Comparison of ENCODE assay signal across 1 cellular context in the genomic region with DNA sequence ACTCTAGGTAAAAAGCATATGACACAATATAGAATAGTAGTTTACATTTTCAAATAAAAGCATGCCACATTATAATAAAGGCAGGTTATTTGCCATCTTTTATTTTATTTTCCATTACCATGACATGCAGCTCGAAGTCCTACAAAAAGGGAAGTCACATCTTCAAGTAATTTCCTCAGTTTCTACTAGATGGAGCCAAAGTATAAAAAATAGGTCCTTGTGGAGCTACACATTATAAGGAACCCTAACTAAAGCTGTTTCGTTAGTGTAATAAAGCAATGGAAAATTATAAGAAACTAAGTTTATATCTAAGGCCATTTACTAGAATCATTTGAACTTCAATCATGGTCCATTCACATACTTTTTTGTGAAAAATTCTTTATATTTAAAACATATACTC.
TF ChIP-seq lines count a peak whose summit lies in the region.

No MANE protein-coding gene starts in this region.

TF ChIP-seq in GM23338, 12 proteins besides CTCF, POLR2A, EP300 and RAD21 (continued from another document):
- TF ChIP-seq, protein P1, sequence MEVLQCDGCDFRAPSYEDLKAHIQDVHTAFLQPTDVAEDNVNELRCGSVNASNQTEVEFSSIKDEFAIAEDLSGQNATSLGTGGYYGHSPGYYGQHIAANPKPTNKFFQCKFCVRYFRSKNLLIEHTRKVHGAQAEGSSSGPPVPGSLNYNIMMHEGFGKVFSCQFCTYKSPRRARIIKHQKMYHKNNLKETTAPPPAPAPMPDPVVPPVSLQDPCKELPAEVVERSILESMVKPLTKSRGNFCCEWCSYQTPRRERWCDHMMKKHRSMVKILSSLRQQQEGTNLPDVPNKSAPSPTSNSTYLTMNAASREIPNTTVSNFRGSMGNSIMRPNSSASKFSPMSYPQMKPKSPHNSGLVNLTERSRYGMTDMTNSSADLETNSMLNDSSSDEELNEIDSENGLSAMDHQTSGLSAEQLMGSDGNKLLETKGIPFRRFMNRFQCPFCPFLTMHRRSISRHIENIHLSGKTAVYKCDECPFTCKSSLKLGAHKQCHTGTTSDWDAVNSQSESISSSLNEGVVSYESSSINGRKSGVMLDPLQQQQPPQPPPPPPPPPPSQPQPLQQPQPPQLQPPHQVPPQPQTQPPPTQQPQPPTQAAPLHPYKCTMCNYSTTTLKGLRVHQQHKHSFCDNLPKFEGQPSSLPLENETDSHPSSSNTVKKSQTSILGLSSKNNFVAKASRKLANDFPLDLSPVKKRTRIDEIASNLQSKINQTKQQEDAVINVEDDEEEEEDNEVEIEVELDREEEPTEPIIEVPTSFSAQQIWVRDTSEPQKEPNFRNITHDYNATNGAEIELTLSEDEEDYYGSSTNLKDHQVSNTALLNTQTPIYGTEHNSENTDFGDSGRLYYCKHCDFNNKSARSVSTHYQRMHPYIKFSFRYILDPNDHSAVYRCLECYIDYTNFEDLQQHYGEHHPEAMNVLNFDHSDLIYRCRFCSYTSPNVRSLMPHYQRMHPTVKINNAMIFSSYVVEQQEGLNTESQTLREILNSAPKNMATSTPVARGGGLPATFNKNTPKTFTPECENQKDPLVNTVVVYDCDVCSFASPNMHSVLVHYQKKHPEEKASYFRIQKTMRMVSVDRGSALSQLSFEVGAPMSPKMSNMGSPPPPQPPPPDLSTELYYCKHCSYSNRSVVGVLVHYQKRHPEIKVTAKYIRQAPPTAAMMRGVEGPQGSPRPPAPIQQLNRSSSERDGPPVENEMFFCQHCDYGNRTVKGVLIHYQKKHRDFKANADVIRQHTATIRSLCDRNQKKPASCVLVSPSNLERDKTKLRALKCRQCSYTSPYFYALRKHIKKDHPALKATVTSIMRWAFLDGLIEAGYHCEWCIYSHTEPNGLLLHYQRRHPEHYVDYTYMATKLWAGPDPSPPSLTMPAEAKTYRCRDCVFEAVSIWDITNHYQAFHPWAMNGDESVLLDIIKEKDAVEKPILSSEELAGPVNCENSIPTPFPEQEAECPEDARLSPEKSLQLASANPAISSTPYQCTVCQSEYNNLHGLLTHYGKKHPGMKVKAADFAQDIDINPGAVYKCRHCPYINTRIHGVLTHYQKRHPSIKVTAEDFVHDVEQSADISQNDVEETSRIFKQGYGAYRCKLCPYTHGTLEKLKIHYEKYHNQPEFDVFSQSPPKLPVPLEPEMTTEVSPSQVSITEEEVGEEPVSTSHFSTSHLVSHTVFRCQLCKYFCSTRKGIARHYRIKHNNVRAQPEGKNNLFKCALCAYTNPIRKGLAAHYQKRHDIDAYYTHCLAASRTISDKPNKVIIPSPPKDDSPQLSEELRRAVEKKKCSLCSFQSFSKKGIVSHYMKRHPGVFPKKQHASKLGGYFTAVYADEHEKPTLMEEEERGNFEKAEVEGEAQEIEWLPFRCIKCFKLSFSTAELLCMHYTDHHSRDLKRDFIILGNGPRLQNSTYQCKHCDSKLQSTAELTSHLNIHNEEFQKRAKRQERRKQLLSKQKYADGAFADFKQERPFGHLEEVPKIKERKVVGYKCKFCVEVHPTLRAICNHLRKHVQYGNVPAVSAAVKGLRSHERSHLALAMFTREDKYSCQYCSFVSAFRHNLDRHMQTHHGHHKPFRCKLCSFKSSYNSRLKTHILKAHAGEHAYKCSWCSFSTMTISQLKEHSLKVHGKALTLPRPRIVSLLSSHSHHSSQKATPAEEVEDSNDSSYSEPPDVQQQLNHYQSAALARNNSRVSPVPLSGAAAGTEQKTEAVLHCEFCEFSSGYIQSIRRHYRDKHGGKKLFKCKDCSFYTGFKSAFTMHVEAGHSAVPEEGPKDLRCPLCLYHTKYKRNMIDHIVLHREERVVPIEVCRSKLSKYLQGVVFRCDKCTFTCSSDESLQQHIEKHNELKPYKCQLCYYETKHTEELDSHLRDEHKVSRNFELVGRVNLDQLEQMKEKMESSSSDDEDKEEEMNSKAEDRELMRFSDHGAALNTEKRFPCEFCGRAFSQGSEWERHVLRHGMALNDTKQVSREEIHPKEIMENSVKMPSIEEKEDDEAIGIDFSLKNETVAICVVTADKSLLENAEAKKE (CRISPR knock-in tag; IDR thresholded peaks at IDR 0.05): no peak
- TF ChIP-seq JUNB (IDR thresholded peaks at IDR 0.05; ENCODE audit: unreplicated experiment) (no peak), EZH2 (IDR thresholded peaks at IDR 0.05; ENCODE audit: low read depth, unreplicated experiment) (no peak), POLR2AphosphoS5 (IDR thresholded peaks at IDR 0.05; ENCODE audit: low read depth) (no peak)
TF ChIP-seq in GM23338: peak in this region for 0.
